In genomic region chr1:40039245-40039756, GRCh38 we compare ENCODE assay signal across 8 cellular contexts. TPM values are rescaled to one million over a fixed set of nuclear protein-coding genes. Genes with fewer than 3 reads are reported as not detected.
A peak's percentile ranks its signal among the peaks of the same experiment; 100 is the strongest.
DNase-seq lines count a peak whose midpoint lies in the region; ATAC-seq and TF ChIP-seq lines count a peak whose summit lies in the region.

No MANE protein-coding gene starts in this region.

- ATAC-seq in GM18873 (IDR thresholded peaks at IDR 0.05; ENCODE audit: low FRiP score, unreplicated experiment) (peak; percentile 0), HG03442 (IDR thresholded peaks at IDR 0.05; ENCODE audit: unreplicated experiment) (no peak), HG03520 (IDR thresholded peaks at IDR 0.05; ENCODE audit: unreplicated experiment) (no peak)
- ATAC-seq in activated CD8-positive, alpha-beta T cell treated with anti-CD3 and anti-CD28 coated beads for 36 hours: no peak

- H3K9me3 ChIP-seq in MG63 (no peaks in the 10 kb centered on the region), left ventricle myocardium inferior (replicated peaks) (no peaks in the 10 kb centered on the region)

- H3K36me3 Mint-ChIP-seq in activated CD8-positive, alpha-beta T cell treated with anti-CD3 and anti-CD28 coated beads for 36 hours (ENCODE audit: low read depth): peaks cover 30% of the 10 kb centered on the region

- H3K4me3 Mint-ChIP-seq in activated CD8-positive, alpha-beta T cell treated with anti-CD3 and anti-CD28 coated beads for 36 hours: peak overlapping the region; percentile 94

- no peak for DNase-seq in AG09309 (ENCODE audit: low read depth)
- peak; percentile 58 for DNase-seq in MG63
- no peak for DNase-seq in activated CD8-positive, alpha-beta T cell treated with anti-CD3 and anti-CD28 coated beads for 36 hours
- DNase-seq in left ventricle myocardium inferior: no peak
- peak; percentile 35 for DNase-seq in retinal pigment epithelial cell (ENCODE audit: low read depth)

- TF ChIP-seq CTCF in AG09309 (IDR thresholded peaks at IDR 0.05; ENCODE audit: control insufficient read depth, insufficient read depth, low read depth, low read length, missing control alignments): peak; percentile 26
- no peak for TF ChIP-seq CTCF in activated CD8-positive, alpha-beta T cell treated with anti-CD3 and anti-CD28 coated beads for 36 hours (IDR thresholded peaks at IDR 0.05)
- no peak for TF ChIP-seq CTCF in left ventricle myocardium inferior (IDR thresholded peaks at IDR 0.05; ENCODE audit: borderline replicate concordance)
- TF ChIP-seq CTCF in retinal pigment epithelial cell (conservative IDR thresholded peaks at IDR 0.05; ENCODE audit: low read depth, low read length): peak; percentile 20

- H3K27me3 Mint-ChIP-seq in activated CD8-positive, alpha-beta T cell treated with anti-CD3 and anti-CD28 coated beads for 36 hours: no peaks in the 10 kb centered on the region

- H3K4me3 ChIP-seq in AG09309 (ENCODE audit: control insufficient read depth, low read depth, low read length): peak overlapping the region; percentile 64
- peak overlapping the region; percentile 97 for H3K4me3 ChIP-seq in MG63
- H3K4me3 ChIP-seq in left ventricle myocardium inferior: peak overlapping the region; percentile 96
- peak overlapping the region; percentile 82 for H3K4me3 ChIP-seq in retinal pigment epithelial cell (ENCODE audit: low read length)

- H3K4me1 ChIP-seq in left ventricle myocardium inferior: peaks cover 95% of the 10 kb centered on the region

- H3K36me3 ChIP-seq in MG63 (peaks cover 20% of the 10 kb centered on the region), left ventricle myocardium inferior (peaks cover 7% of the 10 kb centered on the region)

- H3K9me3 Mint-ChIP-seq in activated CD8-positive, alpha-beta T cell treated with anti-CD3 and anti-CD28 coated beads for 36 hours: no peaks in the 10 kb centered on the region

- peaks cover 53% of the 10 kb centered on the region for H3K4me1 Mint-ChIP-seq in activated CD8-positive, alpha-beta T cell treated with anti-CD3 and anti-CD28 coated beads for 36 hours (ENCODE audit: low read depth)

- H3K27me3 ChIP-seq in MG63 (no peaks in the 10 kb centered on the region), left ventricle myocardium inferior (ENCODE audit: low read depth) (no peaks in the 10 kb centered on the region)

- CTCF ChIA-PET in activated CD8-positive, alpha-beta T cell treated with anti-CD3 and anti-CD28 coated beads for 36 hours (lab: Charles Lee): interaction anchor here (0.9 to 1.9 kb wide), 5 partner anchors 9 to 137 kb away, joined by 3 to 7 read pairs (median 4); no protein-coding TSS in a partner anchor

- intact Hi-C loops in activated CD8-positive, alpha-beta T cell treated with anti-CD3 and anti-CD28 coated beads for 36 hours (cut with micrococcal nuclease): loop anchor here (10.0 kb wide), 2 partner anchors 114 to 224 kb away; no protein-coding TSS in a partner anchor
- intact Hi-C loops in left ventricle myocardium inferior (cut with micrococcal nuclease): no loop called here

- peak overlapping the region; percentile 100 for H3K27ac ChIP-seq in left ventricle myocardium inferior (replicated peaks)

- peak overlapping the region; percentile 97 for H3K27ac Mint-ChIP-seq in activated CD8-positive, alpha-beta T cell treated with anti-CD3 and anti-CD28 coated beads for 36 hours

- POLR2A ChIA-PET in activated CD8-positive, alpha-beta T cell treated with anti-CD3 and anti-CD28 coated beads for 36 hours (lab: Charles Lee): interaction anchor here (0.6 to 2.6 kb wide), 8 partner anchors 10 to 364 kb away, joined by 3 to 11 read pairs (median 5); partner anchors contain the start of gene MFSD2A

RNA-seq across cellular contexts. Expression of gene CAP1, which starts 1.2 kb away (rescaled TPM):
- 164 and 175 TPM in 2 replicates for total RNA-seq in MG63 (2014; rRNA removed; shearing (Covaris generic); ENCODE audit: low replicate concordance)
- 100 to 1,000 TPM; 511 to 512 TPM for total RNA-seq in activated CD8-positive, alpha-beta T cell treated with anti-CD3 and anti-CD28 coated beads for 36 hours
- 66.0 TPM for total RNA-seq in left ventricle myocardium inferior

RNA-seq across cellular contexts. Expression of gene PPT1, which starts 57.8 kb away (rescaled TPM):
- 67.5 and 97.0 TPM in 2 replicates for total RNA-seq in MG63 (2014; rRNA removed; shearing (Covaris generic); ENCODE audit: low replicate concordance)
- 10 to 100 TPM; 60.6 to 69.1 TPM for total RNA-seq in activated CD8-positive, alpha-beta T cell treated with anti-CD3 and anti-CD28 coated beads for 36 hours
- total RNA-seq in left ventricle myocardium inferior: 37.7 TPM

Comparison
In these comparisons a context has a peak if more than half of its experiments do, and no peak if none do; other contexts are left out.
1. DNase-seq: peak in MG63 (single experiment) and retinal pigment epithelial cell (single experiment); none in AG09309 (single experiment), activated CD8-positive, alpha-beta T cell treated with anti-CD3 and anti-CD28 coated beads for 36 hours (single experiment) and left ventricle myocardium inferior (single experiment).
2. CTCF ChIP-seq: peak in AG09309 (single experiment) and retinal pigment epithelial cell (single experiment); none in activated CD8-positive, alpha-beta T cell treated with anti-CD3 and anti-CD28 coated beads for 36 hours (single experiment) and left ventricle myocardium inferior (single experiment).
3. Peak in every context shown above with its lines, with median percentiles within 50 percentile points of each other: H3K4me3 ChIP-seq.